In the genomic region with DNA sequence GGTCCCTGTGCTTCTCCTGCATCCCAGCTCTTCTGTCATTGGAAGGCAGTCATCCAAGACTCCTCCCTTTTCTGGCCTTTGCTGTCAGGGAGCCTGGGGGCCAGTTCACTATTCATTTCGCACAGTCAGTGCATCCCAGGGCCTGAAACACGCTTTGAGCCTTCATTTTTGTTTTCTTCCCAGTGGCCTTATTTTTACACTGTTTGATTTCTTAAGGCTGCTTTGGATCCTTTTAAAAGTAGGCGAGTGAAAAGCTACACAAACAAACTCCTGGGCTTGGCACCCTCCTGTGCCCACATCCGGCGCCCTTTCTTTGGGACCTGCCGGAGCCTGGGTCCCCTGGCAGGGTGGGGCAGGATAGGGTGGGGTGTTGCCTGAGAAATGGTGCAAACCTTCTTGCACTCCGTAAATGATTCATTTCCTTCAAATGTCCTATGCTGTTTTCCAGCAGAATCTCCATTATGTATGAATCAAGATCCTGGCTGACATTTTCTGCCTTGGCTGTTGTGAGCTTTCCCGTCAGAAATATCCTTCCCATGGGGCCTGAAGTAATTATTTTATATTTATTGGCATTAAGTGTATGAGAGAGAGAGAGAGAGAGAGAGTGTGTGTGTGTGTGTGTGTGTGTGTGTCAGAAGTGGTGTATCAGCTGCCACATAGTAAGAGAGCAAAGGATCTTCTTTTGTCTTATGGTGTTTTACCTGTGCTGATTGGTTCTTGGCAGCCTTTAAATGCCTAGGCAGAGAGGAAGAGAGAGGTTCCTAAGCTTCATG, we compare ENCODE assay signal across 9 cellular contexts. TPM values are rescaled to one million over a fixed set of nuclear protein-coding genes. Genes with fewer than 3 reads are reported as not detected.
DNase-seq lines count a peak whose midpoint lies in the region; TF ChIP-seq lines count a peak whose summit lies in the region.
"Had no signal": no experiment of that assay in that cellular context is flagged by ENCODE, and none has a peak within 500 bp of the region (broad histone marks: within the 10 kb centered on the region; RNA-seq: fewer than 3 reads in every experiment).

No MANE protein-coding gene starts in this region.

- H3K4me1 Mint-ChIP-seq in brain = peaks cover 75% of the 10 kb centered on the region

- H3K79me2 ChIP-seq in ACC112 (ENCODE audit: control insufficient read depth, insufficient read depth, low read length, unreplicated experiment) = peaks cover 34% of the 10 kb centered on the region

- H3K4me1 ChIP-seq in ACC112 (ENCODE audit: control insufficient read depth, insufficient read depth, low read length, unreplicated experiment) = peaks cover 38% of the 10 kb centered on the region
- H3K4me1 ChIP-seq in mesenchymal stem cell (ENCODE audit: control insufficient read depth, insufficient read depth, low read depth, low read length) = peaks cover 30% of the 10 kb centered on the region

- peak overlapping the region; percentile 52; the same call in 1 of the 2 replicates for H3K4me3 ChIP-seq in ACC112 (ENCODE audit: low read depth, low read length)
- no peak overlapping the region for H3K4me3 ChIP-seq in Jurkat, Clone E6-1 (ENCODE audit: low read length)
- H3K4me3 ChIP-seq in mesenchymal stem cell (ENCODE audit: insufficient read depth in 1 of 2, low read depth in 1 of 2, low read length in 2 of 2) = peak overlapping the region in 1 of 2 experiments; percentile 19

- H3K36me3 Mint-ChIP-seq in brain = peaks cover 41% of the 10 kb centered on the region

- H2BK120ac ChIP-seq in mesenchymal stem cell (ENCODE audit: low read depth, low read length) = no peak overlapping the region

- no peak overlapping the region for H3K14ac ChIP-seq in mesenchymal stem cell (ENCODE audit: low read length in 2 of 2)

- H2BK15ac ChIP-seq in mesenchymal stem cell (ENCODE audit: low read depth, poor library complexity, severe bottlenecking) = no peak overlapping the region

- no peak for TF ChIP-seq CTCF in brain (conservative IDR thresholded peaks at IDR 0.05)

- no peaks in the 10 kb centered on the region for H3K27me3 Mint-ChIP-seq in brain
- H3K27me3 Mint-ChIP-seq: naive B cell had no signal

- peak overlapping the region; percentile 1 to 51 (median 30) for H3K4me3 Mint-ChIP-seq in brain

- no peak overlapping the region for H3K4ac ChIP-seq in mesenchymal stem cell (ENCODE audit: low read depth in 1 of 2, low read length in 2 of 2)

- no peak overlapping the region for H3K23ac ChIP-seq in mesenchymal stem cell (ENCODE audit: low read length in 2 of 2)

- WGBS in mesenchymal stem cell = 67% methylated on average over 6 of the region's 8 CpGs

- peaks cover 26 to 39% (median 32%) of the 10 kb centered on the region in 5 experiments for H3K9me3 Mint-ChIP-seq in brain

- H2AK5ac ChIP-seq in mesenchymal stem cell (ENCODE audit: low read length, severe bottlenecking) = peak overlapping the region; percentile 55

- H3K36me3 ChIP-seq in ACC112 (ENCODE audit: insufficient read depth, low read length) = peaks cover 18% of the 10 kb centered on the region
- peaks cover 0 to 4% of the 10 kb centered on the region in 2 experiments for H3K36me3 ChIP-seq in mesenchymal stem cell (ENCODE audit: control insufficient read depth in 1 of 2, insufficient read depth in 2 of 2, low read depth in 1 of 2, low read length in 2 of 2)

- H3K27ac ChIP-seq in ACC112 (ENCODE audit: low read depth, low read length) = peak overlapping the region; percentile 96
- H3K27ac ChIP-seq in mesenchymal stem cell (ENCODE audit: low read length, poor library complexity, severe bottlenecking) = no peak overlapping the region

- peak overlapping the region; percentile 68 to 95 (median 85) for H3K27ac Mint-ChIP-seq in brain

- H3K9me3 ChIP-seq in mesenchymal stem cell (ENCODE audit: control insufficient read depth, low read length) = peaks cover 17% of the 10 kb centered on the region

- peaks cover 58% of the 10 kb centered on the region for H3K79me1 ChIP-seq in mesenchymal stem cell (replicated peaks; ENCODE audit: low read length, poor library complexity, severe bottlenecking)

- H3K27me3 ChIP-seq in ACC112 (ENCODE audit: insufficient read depth, low read length) (no peaks in the 10 kb centered on the region), mesenchymal stem cell (ENCODE audit: control insufficient read depth in 1 of 2, insufficient read depth in 1 of 2, low read length in 2 of 2) (no peaks in the 10 kb centered on the region)

- DNase-seq in Jurkat, Clone E6-1 (ENCODE audit: low read depth, low spot score) = peak; percentile 61
- DNase-seq in mesenchymal stem cell = no peak
- no peak for DNase-seq in AML-193 (lab: John Stamatoyannopoulos, UW)
- DNase-seq in SIG-M5 treated with dmso at 0.1 percent for 504 hours (lab: John Stamatoyannopoulos, UW; ENCODE audit: unreplicated experiment) = no peak
- no peak for DNase-seq in DMS53 (lab: John Stamatoyannopoulos, UW)
- DNase-seq in mesenteric fat pad (ENCODE audit: low spot score) = no peak
- DNase-seq: naive B cell had no signal

- H2AFZ ChIP-seq in ACC112 (ENCODE audit: low read length, unreplicated experiment) (peak overlapping the region; percentile 12), mesenchymal stem cell (ENCODE audit: low read depth, low read length) (no peak overlapping the region)

- no peak overlapping the region for H4K8ac ChIP-seq in mesenchymal stem cell (ENCODE audit: low read length)

- H2BK12ac ChIP-seq in mesenchymal stem cell (ENCODE audit: low read length in 2 of 2) = no peak overlapping the region

- H3K4me2 ChIP-seq in mesenchymal stem cell (ENCODE audit: low read length, poor library complexity, severe bottlenecking) = no peak overlapping the region

- H4K91ac ChIP-seq in mesenchymal stem cell (ENCODE audit: low read length) = no peak overlapping the region

- no peak overlapping the region for H2BK5ac ChIP-seq in mesenchymal stem cell (ENCODE audit: low read depth, low read length, poor library complexity, severe bottlenecking)

- peak overlapping the region; percentile 37 for H3K9ac ChIP-seq in mesenchymal stem cell (ENCODE audit: low read length)

- no peak overlapping the region for H3K18ac ChIP-seq in mesenchymal stem cell (ENCODE audit: low read depth in 1 of 2, low read length in 2 of 2)

RNA-seq across cellular contexts. Expression of a gene that starts 45.6 kb away (rescaled TPM):
- polyA plus RNA-seq in Jurkat, Clone E6-1 (2012; ENCODE audit: insufficient read depth, insufficient read length) = 67.1 TPM
- polyA plus RNA-seq in brain (ENCODE audit: insufficient read depth, low read depth, low replicate concordance) = 52.6 TPM
- 7.3 TPM for polyA plus RNA-seq in mesenchymal stem cell (2013, experiment 1 of 2)
- polyA plus RNA-seq in mesenchymal stem cell (2013, experiment 2 of 2) = 7.1 TPM
- total RNA-seq in mesenteric fat pad = 98.1 TPM
